ENCODE assay signal across 23 cellular contexts in genomic region chr22:34068011-34068410, GRCh38.
"Had no signal": no experiment of that assay in that cellular context is flagged by ENCODE, and none has a peak within 500 bp of the region (broad histone marks: within the 10 kb centered on the region; RNA-seq: fewer than 3 reads in every experiment).

No MANE protein-coding gene starts in this region.

- FAIRE-seq: bronchial epithelial cell had no signal

- H3K27me3 ChIP-seq: colonic mucosa, gastroesophageal sphincter, testis, uterus had no signal

- H3K36me3 ChIP-seq: colonic mucosa, esophagus muscularis mucosa, gastroesophageal sphincter, heart right ventricle, spleen, uterus had no signal

- H3K4me1 ChIP-seq: colonic mucosa, esophagus muscularis mucosa, gastroesophageal sphincter, heart right ventricle, spleen, testis, uterus had no signal

- H3K9me3 ChIP-seq: colonic mucosa, esophagus muscularis mucosa, gastroesophageal sphincter, heart right ventricle, testis, uterus had no signal

- ATAC-seq: activated T-cell treated with anti-CD3 and anti-CD28 coated beads, Interleukin-2, amount 50 U/mL, for 4 hours; gastroesophageal sphincter; heart right ventricle; left cardiac atrium; natural killer cell treated with Interleukin-12 subunit alpha and Interleukin-12 subunit beta and Interleukin-15 and Interleukin-18, amount 100 ng/mL, for 72 hours had no signal

- H3K27ac ChIP-seq: colonic mucosa, esophagus muscularis mucosa, gastroesophageal sphincter, heart right ventricle, spleen, testis, uterus had no signal

- DNase-seq: activated CD4-positive, alpha-beta T cell treated with anti-CD3 and anti-CD28 coated beads for 4 hours; activated CD4-positive, alpha-beta T cell treated with anti-CD3 and anti-CD28 coated beads, Interleukin-2, amount 50 U/mL, for 48 hours; activated CD4-positive, CD25-positive, alpha-beta regulatory T cell; activated CD8-positive, alpha-beta memory T cell treated with anti-CD3 and anti-CD28 coated beads, Interleukin-2, amount 50 U/mL, for 48 hours; activated naive CD4-positive, alpha-beta T cell treated with anti-CD3 and anti-CD28 coated beads for 36 hours; activated naive CD8-positive, alpha-beta T cell treated with anti-CD3 and anti-CD28 coated beads, Interleukin-2, amount 10 ng/mL, durations not matched to agents 7 days and 5 days; activated T-cell treated with anti-CD3 and anti-CD28 coated beads, Interleukin-2, amount 50 U/mL, for 4 hours; colonic mucosa; heart right ventricle; islet precursor cell; left cardiac atrium; midbrain; retina; spleen; stimulated activated CD4-positive, alpha-beta T cell treated with anti-CD3 and anti-CD28 coated beads, Interleukin-4, amount 100 ng/mL, for 1 hour; stimulated activated naive CD4-positive, alpha-beta T cell; testis; trophoblast cell; uterus had no signal

- H3K4me3 ChIP-seq: colonic mucosa, esophagus muscularis mucosa, gastroesophageal sphincter, heart right ventricle, spleen, testis, uterus had no signal
